Comparison of ENCODE assay signal across 1 cellular context in genomic region chr16:83475108-83475507, GRCh38.
TF ChIP-seq lines count a peak whose summit lies in the region.

No MANE protein-coding gene starts in this region.

TF ChIP-seq in GM23338, 12 proteins besides CTCF, POLR2A, EP300 and RAD21 (continued from another document):
- no peak for TF ChIP-seq REST (IDR thresholded peaks at IDR 0.05; ENCODE audit: unreplicated experiment)
- TF ChIP-seq NANOG (IDR thresholded peaks at IDR 0.05; ENCODE audit: borderline replicate concordance), result no peak
- TF ChIP-seq STAT1 (IDR thresholded peaks at IDR 0.05; ENCODE audit: unreplicated experiment), result no peak
- no peak for TF ChIP-seq JUNB (IDR thresholded peaks at IDR 0.05; ENCODE audit: unreplicated experiment)
- no peak for TF ChIP-seq POLR2AphosphoS5 (IDR thresholded peaks at IDR 0.05; ENCODE audit: low read depth)
- no peak for TF ChIP-seq EZH2 (IDR thresholded peaks at IDR 0.05; ENCODE audit: low read depth, unreplicated experiment)
